In genomic region chr16:26987631-26988030, GRCh38 we compare ENCODE assay signal across 1 cellular context.
TF ChIP-seq lines count a peak whose summit lies in the region.

No MANE protein-coding gene starts in this region.

TF ChIP-seq in IMR-90, 13 proteins besides CTCF, POLR2A, EP300 and RAD21 (continued from another document):
- TF ChIP-seq RCOR1 (IDR thresholded peaks at IDR 0.05; ENCODE audit: insufficient replicate concordance, low read length) (peak; percentile 92), BHLHE40 (IDR thresholded peaks at IDR 0.05; ENCODE audit: low read depth, low read length) (peak; percentile 16; the same call in 1 of the 2 replicates), MAZ (IDR thresholded peaks at IDR 0.05; ENCODE audit: borderline replicate concordance, low read depth, low read length) (peak; percentile 22; the same call in 1 of the 2 replicates), CHD1 (IDR thresholded peaks at IDR 0.05; ENCODE audit: low read depth, low read length) (0 out of 2 replicates have a peak, but pooled peaks have one; percentile 79), MAFK (IDR thresholded peaks at IDR 0.05; ENCODE audit: low read depth, low read length) (no peak), FOS (IDR thresholded peaks at IDR 0.05; ENCODE audit: low read depth, low read length) (peak; percentile 86), RFX5 (IDR thresholded peaks at IDR 0.05; ENCODE audit: low read depth, low read length) (no peak)
